ENCODE assay signal across 1 cellular context in the genomic region with DNA sequence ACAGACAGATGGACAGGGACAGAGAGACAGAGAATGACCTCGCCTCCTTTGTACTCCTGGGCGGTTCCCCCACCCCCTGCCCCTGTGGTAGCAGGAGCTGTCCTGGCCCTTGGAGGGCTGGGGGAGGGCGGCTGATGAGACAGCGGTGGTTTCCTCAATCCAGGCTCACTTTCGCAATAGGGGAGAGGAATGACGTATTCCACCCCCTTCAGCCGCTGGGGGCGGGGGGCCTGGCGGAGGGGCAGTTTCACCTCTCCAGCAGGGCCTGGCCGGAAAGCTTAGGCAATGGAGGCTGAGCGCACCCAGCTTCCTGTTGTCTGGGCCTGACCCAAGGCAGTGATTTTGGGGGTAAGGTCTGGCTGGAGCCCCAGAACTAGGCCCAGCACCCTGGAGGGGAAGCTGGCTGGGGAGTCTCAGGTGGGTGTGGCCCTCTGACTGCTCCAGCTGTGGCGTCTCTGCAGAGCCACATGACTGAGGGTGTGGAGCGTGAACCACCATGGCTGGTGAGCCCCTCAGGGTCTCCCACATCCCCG.
TF ChIP-seq lines count a peak whose summit lies in the region.

No MANE protein-coding gene starts in this region.

TF ChIP-seq in K562, 482 proteins besides CTCF, POLR2A, EP300 and RAD21 (continued from another document):
- peak; percentile 78 for TF ChIP-seq SMAD4 (CRISPR knock-in tag; conservative IDR thresholded peaks at IDR 0.05)
- peak; percentile 61 for TF ChIP-seq DACH1 (IDR thresholded peaks at IDR 0.05; ENCODE audit: partially characterized antibody)
- no peak for TF ChIP-seq ATF1 (CRISPR knock-in tag; IDR thresholded peaks at IDR 0.05)
- TF ChIP-seq ATF1 (tag; IDR thresholded peaks at IDR 0.05), result peak; percentile 95
- TF ChIP-seq, protein P1, sequence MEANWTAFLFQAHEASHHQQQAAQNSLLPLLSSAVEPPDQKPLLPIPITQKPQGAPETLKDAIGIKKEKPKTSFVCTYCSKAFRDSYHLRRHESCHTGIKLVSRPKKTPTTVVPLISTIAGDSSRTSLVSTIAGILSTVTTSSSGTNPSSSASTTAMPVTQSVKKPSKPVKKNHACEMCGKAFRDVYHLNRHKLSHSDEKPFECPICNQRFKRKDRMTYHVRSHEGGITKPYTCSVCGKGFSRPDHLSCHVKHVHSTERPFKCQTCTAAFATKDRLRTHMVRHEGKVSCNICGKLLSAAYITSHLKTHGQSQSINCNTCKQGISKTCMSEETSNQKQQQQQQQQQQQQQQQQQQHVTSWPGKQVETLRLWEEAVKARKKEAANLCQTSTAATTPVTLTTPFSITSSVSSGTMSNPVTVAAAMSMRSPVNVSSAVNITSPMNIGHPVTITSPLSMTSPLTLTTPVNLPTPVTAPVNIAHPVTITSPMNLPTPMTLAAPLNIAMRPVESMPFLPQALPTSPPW (CRISPR knock-in tag; IDR thresholded peaks at IDR 0.05), result peak; percentile 96
- TF ChIP-seq RBM39 (optimal IDR thresholded peaks at IDR 0.05; ENCODE audit: low read depth, low read length), result no peak
- no peak for TF ChIP-seq MTF1 (CRISPR knock-in tag; IDR thresholded peaks at IDR 0.05; ENCODE audit: borderline replicate concordance)
- TF ChIP-seq, protein P2, sequence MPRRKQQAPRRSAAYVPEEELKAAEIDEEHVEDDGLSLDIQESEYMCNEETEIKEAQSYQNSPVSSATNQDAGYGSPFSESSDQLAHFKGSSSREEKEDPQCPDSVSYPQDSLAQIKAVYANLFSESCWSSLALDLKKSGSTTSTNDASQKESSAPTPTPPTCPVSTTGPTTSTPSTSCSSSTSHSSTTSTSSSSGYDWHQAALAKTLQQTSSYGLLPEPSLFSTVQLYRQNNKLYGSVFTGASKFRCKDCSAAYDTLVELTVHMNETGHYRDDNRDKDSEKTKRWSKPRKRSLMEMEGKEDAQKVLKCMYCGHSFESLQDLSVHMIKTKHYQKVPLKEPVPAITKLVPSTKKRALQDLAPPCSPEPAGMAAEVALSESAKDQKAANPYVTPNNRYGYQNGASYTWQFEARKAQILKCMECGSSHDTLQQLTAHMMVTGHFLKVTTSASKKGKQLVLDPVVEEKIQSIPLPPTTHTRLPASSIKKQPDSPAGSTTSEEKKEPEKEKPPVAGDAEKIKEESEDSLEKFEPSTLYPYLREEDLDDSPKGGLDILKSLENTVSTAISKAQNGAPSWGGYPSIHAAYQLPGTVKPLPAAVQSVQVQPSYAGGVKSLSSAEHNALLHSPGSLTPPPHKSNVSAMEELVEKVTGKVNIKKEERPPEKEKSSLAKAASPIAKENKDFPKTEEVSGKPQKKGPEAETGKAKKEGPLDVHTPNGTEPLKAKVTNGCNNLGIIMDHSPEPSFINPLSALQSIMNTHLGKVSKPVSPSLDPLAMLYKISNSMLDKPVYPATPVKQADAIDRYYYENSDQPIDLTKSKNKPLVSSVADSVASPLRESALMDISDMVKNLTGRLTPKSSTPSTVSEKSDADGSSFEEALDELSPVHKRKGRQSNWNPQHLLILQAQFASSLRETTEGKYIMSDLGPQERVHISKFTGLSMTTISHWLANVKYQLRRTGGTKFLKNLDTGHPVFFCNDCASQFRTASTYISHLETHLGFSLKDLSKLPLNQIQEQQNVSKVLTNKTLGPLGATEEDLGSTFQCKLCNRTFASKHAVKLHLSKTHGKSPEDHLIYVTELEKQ (CRISPR knock-in tag; IDR thresholded peaks at IDR 0.05), result no peak
- no peak for TF ChIP-seq ZSCAN29 (IDR thresholded peaks at IDR 0.05)
- TF ChIP-seq YBX1 (IDR thresholded peaks at IDR 0.05), result no peak
- TF ChIP-seq, protein P3, sequence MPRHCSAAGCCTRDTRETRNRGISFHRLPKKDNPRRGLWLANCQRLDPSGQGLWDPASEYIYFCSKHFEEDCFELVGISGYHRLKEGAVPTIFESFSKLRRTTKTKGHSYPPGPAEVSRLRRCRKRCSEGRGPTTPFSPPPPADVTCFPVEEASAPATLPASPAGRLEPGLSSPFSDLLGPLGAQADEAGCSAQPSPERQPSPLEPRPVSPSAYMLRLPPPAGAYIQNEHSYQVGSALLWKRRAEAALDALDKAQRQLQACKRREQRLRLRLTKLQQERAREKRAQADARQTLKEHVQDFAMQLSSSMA (CRISPR knock-in tag; IDR thresholded peaks at IDR 0.05), result no peak
- TF ChIP-seq KAT2B (IDR thresholded peaks at IDR 0.05; ENCODE audit: low read depth, low read length), result no peak
- no peak for TF ChIP-seq HIVEP1 (CRISPR knock-in tag; IDR thresholded peaks at IDR 0.05)
- no peak for TF ChIP-seq CREBBP (IDR thresholded peaks at IDR 0.05; ENCODE audit: low read depth, low read length)
- TF ChIP-seq PRPF4 (IDR thresholded peaks at IDR 0.05; ENCODE audit: insufficient read depth, low read depth, low read length, poor library complexity, severe bottlenecking), result no peak
- no peak for TF ChIP-seq DNMT1 (IDR thresholded peaks at IDR 0.05)
- no peak for TF ChIP-seq PHTF2 (CRISPR knock-in tag; IDR thresholded peaks at IDR 0.05)
- TF ChIP-seq SIN3B (IDR thresholded peaks at IDR 0.05; ENCODE audit: low read depth), result no peak
